In the genomic region with DNA sequence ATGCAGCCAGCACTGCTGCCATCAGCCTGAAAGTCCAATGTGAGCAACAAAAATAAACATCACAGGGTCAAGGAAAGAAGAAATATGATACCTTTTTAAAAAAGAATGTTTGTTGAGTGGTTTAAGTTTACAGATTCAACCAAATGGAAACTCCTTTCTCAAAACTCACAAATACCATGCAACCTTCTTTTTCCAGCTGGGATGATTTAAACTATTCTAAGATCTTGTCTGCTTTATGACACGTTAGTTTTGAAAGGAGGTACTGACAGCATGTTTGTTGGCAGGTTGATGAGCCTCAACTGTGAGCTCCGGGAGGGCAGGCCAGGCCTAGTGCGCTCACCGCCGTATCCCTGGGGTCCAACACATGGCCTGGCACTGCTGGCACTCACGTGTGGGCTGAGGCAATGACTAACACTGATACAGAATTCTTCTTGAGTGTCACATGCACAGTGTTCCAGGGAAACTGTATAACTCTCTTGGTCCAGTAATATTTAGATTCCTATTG, we compare ENCODE assay signal across 9 cellular contexts. TPM values are rescaled to one million over a fixed set of nuclear protein-coding genes. Genes with fewer than 3 reads are reported as not detected.
A peak's percentile ranks its signal among the peaks of the same experiment; 100 is the strongest.
DNase-seq lines count a peak whose midpoint lies in the region; ATAC-seq and TF ChIP-seq lines count a peak whose summit lies in the region.
"Had no signal": no experiment of that assay in that cellular context is flagged by ENCODE, and none has a peak within 500 bp of the region (broad histone marks: within the 10 kb centered on the region; RNA-seq: fewer than 3 reads in every experiment).

No MANE protein-coding gene starts in this region.

- peaks cover 25% of the 10 kb centered on the region for H3K36me3 Mint-ChIP-seq in HFFc6 (ENCODE audit: low read depth)
- peaks cover 0 to 3% of the 10 kb centered on the region in 2 donors for H3K36me3 Mint-ChIP-seq in CD4-positive, alpha-beta memory T cell
- peaks cover 2% of the 10 kb centered on the region for H3K36me3 Mint-ChIP-seq in activated naive CD4-positive, alpha-beta T cell treated with anti-CD3 and anti-CD28 coated beads, Interleukin-2, amount 10 ng/mL, durations not matched to agents 7 days and 5 days
- H3K36me3 Mint-ChIP-seq: activated naive CD8-positive, alpha-beta T cell had no signal

- no peak for TF ChIP-seq CTCF in HFFc6 (IDR thresholded peaks at IDR 0.05)
- TF ChIP-seq CTCF in brain microvascular endothelial cell (IDR thresholded peaks at IDR 0.05; ENCODE audit: low read depth, low read length, missing control alignments) = no peak
- no peak for TF ChIP-seq CTCF in left lung (IDR thresholded peaks at IDR 0.05)

- H3K36me3 ChIP-seq in brain microvascular endothelial cell (replicated peaks) = no peaks in the 10 kb centered on the region
- no peaks in the 10 kb centered on the region for H3K36me3 ChIP-seq in left lung
- H3K36me3 ChIP-seq in subcutaneous abdominal adipose tissue (ENCODE audit: control insufficient read depth in 5 of 5, insufficient read depth in 5 of 5, low read length in 5 of 5) = peaks cover 0 to 5% (median 0%) of the 10 kb centered on the region in 5 donors
- no peaks in the 10 kb centered on the region for H3K36me3 ChIP-seq in CD4-positive, alpha-beta memory T cell (ENCODE audit: insufficient read depth, low read length)

- H3K4me1 ChIP-seq in left lung = peaks cover 15 to 69% of the 10 kb centered on the region in 2 donors
- H3K4me1 ChIP-seq in subcutaneous abdominal adipose tissue (ENCODE audit: control insufficient read depth in 5 of 5, insufficient read depth in 5 of 5, low read length in 5 of 5) = peaks cover 2 to 65% (median 58%) of the 10 kb centered on the region in 5 donors
- H3K4me1 ChIP-seq in CD4-positive, alpha-beta memory T cell (ENCODE audit: insufficient read depth, low read length) = no peaks in the 10 kb centered on the region

- H3K9me3 ChIP-seq in left lung (no peaks in the 10 kb centered on the region), subcutaneous abdominal adipose tissue (ENCODE audit: control insufficient read depth in 5 of 5, low read length in 5 of 5) (no peaks in the 10 kb centered on the region)
- no peaks in the 10 kb centered on the region for H3K9me3 ChIP-seq in CD4-positive, alpha-beta memory T cell (ENCODE audit: control insufficient read depth in 1 of 2, low read length in 2 of 2)

- peaks cover 9% of the 10 kb centered on the region for H3K27me3 Mint-ChIP-seq in HFFc6 (ENCODE audit: insufficient read depth)
- H3K27me3 Mint-ChIP-seq in CD4-positive, alpha-beta memory T cell = no peaks in the 10 kb centered on the region
- H3K27me3 Mint-ChIP-seq in activated naive CD4-positive, alpha-beta T cell treated with anti-CD3 and anti-CD28 coated beads, Interleukin-2, amount 10 ng/mL, durations not matched to agents 7 days and 5 days = peaks cover 4% of the 10 kb centered on the region
- H3K27me3 Mint-ChIP-seq: activated naive CD8-positive, alpha-beta T cell had no signal

- peaks cover 88% of the 10 kb centered on the region for H3K4me1 Mint-ChIP-seq in HFFc6 (ENCODE audit: low read depth)
- peaks cover 6 to 32% (median 19%) of the 10 kb centered on the region in 4 donors for H3K4me1 Mint-ChIP-seq in CD4-positive, alpha-beta memory T cell
- H3K4me1 Mint-ChIP-seq in activated naive CD4-positive, alpha-beta T cell treated with anti-CD3 and anti-CD28 coated beads, Interleukin-2, amount 10 ng/mL, durations not matched to agents 7 days and 5 days = peaks cover 33% of the 10 kb centered on the region

- peak overlapping the region; percentile 90 for H3K27ac ChIP-seq in brain microvascular endothelial cell
- peak overlapping the region in 1 of 2 donors; percentile 55 for H3K27ac ChIP-seq in left lung
- peak overlapping the region; percentile 33 for H3K27ac ChIP-seq in subcutaneous abdominal adipose tissue (ENCODE audit: low read depth, low read length)
- H3K27ac ChIP-seq in CD4-positive, alpha-beta memory T cell (ENCODE audit: low read depth, low read length) = no peak overlapping the region

- H3K9me3 Mint-ChIP-seq in HFFc6 = no peaks in the 10 kb centered on the region
- H3K9me3 Mint-ChIP-seq in CD4-positive, alpha-beta memory T cell = no peaks in the 10 kb centered on the region
- no peaks in the 10 kb centered on the region for H3K9me3 Mint-ChIP-seq in activated naive CD4-positive, alpha-beta T cell treated with anti-CD3 and anti-CD28 coated beads, Interleukin-2, amount 10 ng/mL, durations not matched to agents 7 days and 5 days

- ATAC-seq in left lung (peak; percentile 43), GM18907 (IDR thresholded peaks at IDR 0.05; ENCODE audit: unreplicated experiment) (no peak), HG03571 (IDR thresholded peaks at IDR 0.05; ENCODE audit: unreplicated experiment) (no peak)

- in situ Hi-C loops in brain microvascular endothelial cell (cut with HindIII; ENCODE audit: low pct_ligation_motif_present, low sequenced_read_pairs) = no loop called here

- H3K4me3 ChIP-seq in brain microvascular endothelial cell (ENCODE audit: low read depth, low read length) (no peak overlapping the region), left lung (no peak overlapping the region), subcutaneous abdominal adipose tissue (ENCODE audit: low read depth in 1 of 5, low read length in 5 of 5) (no peak overlapping the region)
- no peak overlapping the region for H3K4me3 ChIP-seq in CD4-positive, alpha-beta memory T cell (ENCODE audit: low read length in 2 of 2)

- CTCF ChIA-PET in CD4-positive, alpha-beta memory T cell (lab: Charles Lee; ENCODE audit: partially characterized antibody) = no interaction called here
- CTCF ChIA-PET in activated naive CD4-positive, alpha-beta T cell treated with anti-CD3 and anti-CD28 coated beads, Interleukin-2, amount 10 ng/mL, durations not matched to agents 7 days and 5 days (lab: Charles Lee) = interaction anchor here (1.2 kb wide), 1 partner anchor 463 kb away, joined by 3 read pairs; no protein-coding TSS in a partner anchor

- POLR2A ChIA-PET in CD4-positive, alpha-beta memory T cell (lab: Charles Lee; ENCODE audit: partially characterized antibody) = no interaction called here

- peak overlapping the region; percentile 65 for H3K4me3 Mint-ChIP-seq in HFFc6
- H3K4me3 Mint-ChIP-seq in CD4-positive, alpha-beta memory T cell = no peak overlapping the region
- H3K4me3 Mint-ChIP-seq in activated naive CD4-positive, alpha-beta T cell treated with anti-CD3 and anti-CD28 coated beads, Interleukin-2, amount 10 ng/mL, durations not matched to agents 7 days and 5 days = no peak overlapping the region
- H3K4me3 Mint-ChIP-seq: activated naive CD8-positive, alpha-beta T cell had no signal

- intact Hi-C loops in left lung (cut with DNase I) = no loop called here
- intact Hi-C loops in CD4-positive, alpha-beta memory T cell (cut with micrococcal nuclease) = no loop called here

- H3K27me3 ChIP-seq in brain microvascular endothelial cell (replicated peaks) (no peaks in the 10 kb centered on the region), left lung (no peaks in the 10 kb centered on the region), subcutaneous abdominal adipose tissue (ENCODE audit: control insufficient read depth in 5 of 5, insufficient read depth in 4 of 5, low read length in 5 of 5) (no peaks in the 10 kb centered on the region)
- H3K27me3 ChIP-seq in CD4-positive, alpha-beta memory T cell (ENCODE audit: insufficient read depth, low read length) = no peaks in the 10 kb centered on the region

- no peak overlapping the region for H3K9ac ChIP-seq in subcutaneous abdominal adipose tissue (ENCODE audit: low read length in 5 of 5)

- DNase-seq in HFFc6 = peak; percentile 76
- DNase-seq in brain microvascular endothelial cell = peak; percentile 69
- DNase-seq in left lung = no peak
- no peak for DNase-seq in CD4-positive, alpha-beta memory T cell
- no peak for DNase-seq in activated naive CD4-positive, alpha-beta T cell treated with anti-CD3 and anti-CD28 coated beads, Interleukin-2, amount 10 ng/mL, durations not matched to agents 7 days and 5 days

- peak overlapping the region; percentile 95 for H3K27ac Mint-ChIP-seq in HFFc6
- H3K27ac Mint-ChIP-seq in CD4-positive, alpha-beta memory T cell = no peak overlapping the region
- H3K27ac Mint-ChIP-seq in activated naive CD4-positive, alpha-beta T cell treated with anti-CD3 and anti-CD28 coated beads, Interleukin-2, amount 10 ng/mL, durations not matched to agents 7 days and 5 days = no peak overlapping the region
- H3K27ac Mint-ChIP-seq: activated naive CD8-positive, alpha-beta T cell had no signal

RNA-seq across cellular contexts. Expression of gene LATS2, which starts 46.7 kb away (rescaled TPM):
- 10 to 100 TPM; 43.5 to 54.8 (median 44.9) TPM for total RNA-seq in HFFc6 (2021; fragmentation: NEBNext Ultra II Directional; extraction: Animal tissue kit (Norgen Biotek cat#: 25700))
- total RNA-seq in left lung = 10 to 100 TPM; 30.7 to 31.9 TPM
- total RNA-seq in CD4-positive, alpha-beta memory T cell = 1 to 10 TPM; 3.4 to 4.5 TPM
- under 1 TPM in 1 of 2 donors, not detected in 1; 0.25 TPM for polyA plus RNA-seq in CD4-positive, alpha-beta memory T cell

Comparison
In these comparisons a context has a peak if more than half of its experiments do, and no peak if none do; other contexts are left out.
1. DNase-seq: peak in HFFc6 (single experiment) and brain microvascular endothelial cell (single experiment); none in left lung (0 of 2), CD4-positive, alpha-beta memory T cell (0 of 5) and activated naive CD4-positive, alpha-beta T cell treated with anti-CD3 and anti-CD28 coated beads, Interleukin-2, amount 10 ng/mL, durations not matched to agents 7 days and 5 days (single experiment).
2. RNA of gene LATS2, which starts 46.7 kb away (total RNA-seq): 43.5 to 54.8 TPM in HFFc6 and 30.7 to 31.9 TPM in left lung; 3.4 to 4.5 TPM in CD4-positive, alpha-beta memory T cell; every median in the first group is over 4 times any median in the second.